ENCODE assay signal across 20 cellular contexts in the genomic region with DNA sequence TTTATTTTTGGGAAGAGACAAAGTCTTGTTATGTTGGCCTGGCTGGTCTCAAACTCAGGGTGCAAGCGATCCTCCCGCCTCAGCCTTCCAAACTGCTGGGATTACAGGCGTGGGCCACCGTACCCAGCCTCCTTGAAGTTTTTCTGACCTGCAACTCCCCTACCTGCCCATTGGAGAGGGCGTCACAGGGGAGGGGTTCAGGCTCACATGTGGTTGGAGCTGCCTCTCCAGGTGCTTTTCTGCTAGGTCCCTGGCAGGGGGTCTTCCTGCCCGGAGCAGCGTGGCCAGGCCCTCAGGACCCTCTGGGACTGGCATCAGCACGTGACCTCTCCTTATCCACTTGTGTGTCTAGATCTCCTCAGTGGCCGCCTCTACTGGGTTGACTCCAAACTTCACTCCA.
"Had no signal": no experiment of that assay in that cellular context is flagged by ENCODE, and none has a peak within 500 bp of the region (broad histone marks: within the 10 kb centered on the region; RNA-seq: fewer than 3 reads in every experiment).

No MANE protein-coding gene starts in this region.

- H3K4me1 Mint-ChIP-seq: activated B cell treated with CpG ODN at 0.5 μM for 24 hours; activated CD4-positive, alpha-beta T cell treated with anti-CD3 and anti-CD28 coated beads for 36 hours; naive thymus-derived CD8-positive, alpha-beta T cell; stimulated activated naive CD8-positive, alpha-beta T cell treated with anti-CD3 and anti-CD28 coated beads, Interleukin-15, amount 100 ng/mL, for 72 hours had no signal

- H3K4me3 ChIP-seq: esophagus muscularis mucosa, left ventricle myocardium inferior, tibial artery had no signal

- H3K9me3 ChIP-seq: esophagus muscularis mucosa, left ventricle myocardium inferior, neutrophil, tibial artery had no signal

- ATAC-seq: activated CD4-positive, alpha-beta T cell treated with anti-CD3 and anti-CD28 coated beads for 36 hours; activated naive CD4-positive, alpha-beta T cell treated with anti-CD3 and anti-CD28 coated beads, Interleukin-2, amount 50 U/mL, for 72 hours; naive thymus-derived CD8-positive, alpha-beta T cell; right cardiac atrium; stimulated activated naive CD8-positive, alpha-beta T cell treated with anti-CD3 and anti-CD28 coated beads, Interleukin-15, amount 100 ng/mL, for 72 hours had no signal

- H3K27me3 Mint-ChIP-seq: activated CD4-positive, alpha-beta memory T cell treated with anti-CD3 and anti-CD28 coated beads for 36 hours; activated CD4-positive, alpha-beta T cell treated with anti-CD3 and anti-CD28 coated beads for 36 hours; naive thymus-derived CD8-positive, alpha-beta T cell; stimulated activated naive CD8-positive, alpha-beta T cell treated with anti-CD3 and anti-CD28 coated beads, Interleukin-15, amount 100 ng/mL, for 72 hours had no signal

- H3K79me2 ChIP-seq: parathyroid adenoma had no signal

- H3K4me1 ChIP-seq: esophagus muscularis mucosa, left ventricle myocardium inferior, tibial artery had no signal

- H3K27ac Mint-ChIP-seq: activated B cell treated with CpG ODN at 0.5 μM for 24 hours; activated CD4-positive, alpha-beta memory T cell treated with anti-CD3 and anti-CD28 coated beads for 36 hours; activated CD4-positive, alpha-beta T cell treated with anti-CD3 and anti-CD28 coated beads for 36 hours; T-helper 2 cell treated with Interferon-gamma antibody and Interleukin-4, amounts not matched to agents 5 μg/mL and 100 μg/mL, for 36 hours had no signal

- H3K27ac ChIP-seq: esophagus muscularis mucosa, left ventricle myocardium inferior, neutrophil, parathyroid adenoma, tibial artery had no signal

- H3K9ac ChIP-seq: parathyroid adenoma had no signal

- DNase-seq: activated B cell treated with CpG ODN at 0.5 μM for 24 hours; activated CD4-positive, alpha-beta memory T cell treated with anti-CD3 and anti-CD28 coated beads for 36 hours; activated CD4-positive, alpha-beta T cell treated with anti-CD3 and anti-CD28 coated beads for 36 hours; activated gamma-delta T cell; central memory CD4-positive, alpha-beta T cell; effector memory CD4-positive, alpha-beta T cell; head of caudate nucleus; hypothalamus; left ventricle myocardium inferior; naive thymus-derived CD8-positive, alpha-beta T cell; stimulated activated CD4-positive, alpha-beta T cell treated with anti-CD3 and anti-CD28 coated beads, Interleukin-12 subunit alpha, Interleukin-12 subunit beta, amount 100 ng/mL, for 4 hours; stimulated activated CD4-positive, alpha-beta T cell treated with anti-CD3 and anti-CD28 coated beads, Interleukin-4, amount 100 ng/mL, for 4 hours; stimulated activated naive CD8-positive, alpha-beta T cell treated with anti-CD3 and anti-CD28 coated beads, Interleukin-15, amount 100 ng/mL, for 72 hours; tibial artery had no signal

- H3K9me3 Mint-ChIP-seq: activated B cell treated with CpG ODN at 0.5 μM for 24 hours; activated CD4-positive, alpha-beta memory T cell treated with anti-CD3 and anti-CD28 coated beads for 36 hours; activated naive CD4-positive, alpha-beta T cell treated with anti-CD3 and anti-CD28 coated beads, Interleukin-2, amount 50 U/mL, for 72 hours; naive thymus-derived CD8-positive, alpha-beta T cell; stimulated activated naive CD8-positive, alpha-beta T cell treated with anti-CD3 and anti-CD28 coated beads, Interleukin-15, amount 100 ng/mL, for 72 hours; T-helper 2 cell treated with Interferon-gamma antibody and Interleukin-4, amounts not matched to agents 5 μg/mL and 100 μg/mL, for 36 hours had no signal

- H2AFZ ChIP-seq: parathyroid adenoma had no signal

- H3K4me3 Mint-ChIP-seq: activated B cell treated with CpG ODN at 0.5 μM for 24 hours; activated CD4-positive, alpha-beta memory T cell treated with anti-CD3 and anti-CD28 coated beads for 36 hours; activated CD4-positive, alpha-beta T cell treated with anti-CD3 and anti-CD28 coated beads for 36 hours; naive thymus-derived CD8-positive, alpha-beta T cell; stimulated activated naive CD8-positive, alpha-beta T cell treated with anti-CD3 and anti-CD28 coated beads, Interleukin-15, amount 100 ng/mL, for 72 hours; T-helper 2 cell treated with Interferon-gamma antibody and Interleukin-4, amounts not matched to agents 5 μg/mL and 100 μg/mL, for 36 hours had no signal

- H3K36me3 ChIP-seq: neutrophil had no signal

- H3K27me3 ChIP-seq: esophagus muscularis mucosa, neutrophil, tibial artery had no signal
